1 cellular context compared by ENCODE assay signal in genomic region chr9:79026311-79026710, GRCh38.
TF ChIP-seq lines count a peak whose summit lies in the region.

No MANE protein-coding gene starts in this region.

TF ChIP-seq in HepG2, 621 proteins besides CTCF, POLR2A, EP300 and RAD21 (continued from another document):
- TF ChIP-seq ZNF710 (CRISPR knock-in tag; IDR thresholded peaks at IDR 0.05; ENCODE audit: borderline replicate concordance) (no peak), FIP1L1 (IDR thresholded peaks at IDR 0.05; ENCODE audit: borderline replicate concordance, insufficient read depth, low read depth, low read length) (no peak)
